ENCODE assay signal across 13 cellular contexts in the genomic region with DNA sequence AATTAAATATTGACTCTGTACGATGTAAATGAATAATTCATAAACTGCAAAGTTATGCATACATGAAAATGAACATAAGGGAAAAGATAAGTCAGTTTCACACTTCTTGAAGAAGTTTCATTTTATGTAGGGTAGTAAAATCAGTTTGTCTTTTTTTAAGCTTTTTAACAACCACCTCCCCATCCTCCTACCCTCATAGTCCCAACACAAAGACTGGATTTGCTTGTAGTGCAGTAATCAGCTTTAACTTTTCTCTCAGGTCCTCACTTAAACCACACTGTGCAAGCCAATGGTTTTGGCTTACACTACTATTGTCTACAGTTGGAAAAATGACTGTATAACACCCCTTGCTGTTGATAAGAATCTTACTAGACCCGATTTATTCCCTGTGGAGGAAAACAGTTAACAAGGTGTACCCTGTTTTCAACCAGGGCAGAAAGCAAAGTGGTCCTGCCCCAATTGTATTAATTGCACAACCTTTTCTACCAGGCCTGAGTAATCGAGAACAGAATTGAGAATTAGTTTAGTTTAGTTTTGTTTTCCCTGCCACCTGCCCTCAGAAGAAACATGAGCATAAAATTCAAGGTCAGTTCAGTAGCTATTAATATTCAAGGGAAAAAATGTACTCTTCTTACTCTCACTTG. TPM values are rescaled to one million over a fixed set of nuclear protein-coding genes. Genes with fewer than 3 reads are reported as not detected.
A peak's percentile ranks its signal among the peaks of the same experiment; 100 is the strongest.
DNase-seq lines count a peak whose midpoint lies in the region; FAIRE-seq and TF ChIP-seq lines count a peak whose summit lies in the region.
"Had no signal": no experiment of that assay in that cellular context is flagged by ENCODE, and none has a peak within 500 bp of the region (broad histone marks: within the 10 kb centered on the region; RNA-seq: fewer than 3 reads in every experiment).

No MANE protein-coding gene starts in this region.

- no peak for FAIRE-seq in kidney (lab: Jason Lieb, UNC)
- FAIRE-seq: RCC 7860 had no signal

- H4K20me1 ChIP-seq in Karpas-422 (ENCODE audit: insufficient read depth, low read depth, low read length) (no peaks in the 10 kb centered on the region), neural progenitor cell (ENCODE audit: low read depth) (no peaks in the 10 kb centered on the region)

- CTCF ChIA-PET in activated CD4-positive, alpha-beta T cell treated with anti-CD3 and anti-CD28 coated beads, Interleukin-2, amount 10 ng/mL, durations not matched to agents 7 days and 5 days (lab: Charles Lee) = interaction anchor here (0.6 to 3.6 kb wide), 5 partner anchors 9 to 489 kb away, joined by 3 to 15 read pairs (median 3); no protein-coding TSS in a partner anchor

- H3K9ac ChIP-seq in Karpas-422 (ENCODE audit: low read length) (no peak overlapping the region), neural progenitor cell (no peak overlapping the region), kidney (ENCODE audit: low read length in 2 of 2) (no peak overlapping the region)

- H3K9me2 ChIP-seq in Karpas-422 (replicated peaks; ENCODE audit: insufficient read depth, low read length) = no peaks in the 10 kb centered on the region

- intact Hi-C loops in kidney (cut with DNase I) = no loop called here

- DNase-seq in activated CD4-positive, alpha-beta T cell treated with anti-CD3 and anti-CD28 coated beads, Interleukin-2, amount 10 ng/mL, durations not matched to agents 7 days and 5 days = no peak
- DNase-seq in activated CD4-positive, alpha-beta T cell treated with anti-CD3 and anti-CD28 coated beads, Interleukin-2, amount 50 U/mL, for 4 hours = no peak
- DNase-seq in Karpas-422 (no peak), neural progenitor cell (ENCODE audit: low spot score) (no peak), mesenteric fat pad (ENCODE audit: low spot score) (no peak), kidney (no peak)
- no peak for DNase-seq in activated naive CD8-positive, alpha-beta T cell treated with anti-CD3 and anti-CD28 coated beads for 36 hours
- no peak for DNase-seq in effector CD4-positive, alpha-beta T cell
- DNase-seq: HCEC 1CT, uterus had no signal

- no peaks in the 10 kb centered on the region for H3K9me3 Mint-ChIP-seq in activated CD4-positive, alpha-beta T cell treated with anti-CD3 and anti-CD28 coated beads, Interleukin-2, amount 10 ng/mL, durations not matched to agents 7 days and 5 days
- H3K9me3 Mint-ChIP-seq in activated naive CD8-positive, alpha-beta T cell treated with anti-CD3 and anti-CD28 coated beads for 36 hours = no peaks in the 10 kb centered on the region
- no peaks in the 10 kb centered on the region for H3K9me3 Mint-ChIP-seq in neural progenitor cell

- H3K27ac Mint-ChIP-seq in activated CD4-positive, alpha-beta T cell treated with anti-CD3 and anti-CD28 coated beads, Interleukin-2, amount 10 ng/mL, durations not matched to agents 7 days and 5 days = peak overlapping the region; percentile 73
- peak overlapping the region; percentile 86 for H3K27ac Mint-ChIP-seq in activated naive CD8-positive, alpha-beta T cell treated with anti-CD3 and anti-CD28 coated beads for 36 hours
- H3K27ac Mint-ChIP-seq in neural progenitor cell = no peak overlapping the region

- peaks cover 44% of the 10 kb centered on the region for H3F3A ChIP-seq in neural progenitor cell (ENCODE audit: low read depth)

- H3K4me2 ChIP-seq in Karpas-422 (ENCODE audit: low read depth, low read length, poor library complexity, severe bottlenecking) (no peak overlapping the region), neural progenitor cell (peak overlapping the region; percentile 67)

- no peaks in the 10 kb centered on the region for H3K27me3 ChIP-seq in Karpas-422 (ENCODE audit: low read length)
- H3K27me3 ChIP-seq in neural progenitor cell = no peaks in the 10 kb centered on the region
- H3K27me3 ChIP-seq: cardiac muscle cell, uterus had no signal

- H3K4me1 ChIP-seq in Karpas-422 (ENCODE audit: low read length) = peaks cover 55% of the 10 kb centered on the region
- H3K4me1 ChIP-seq in neural progenitor cell = peaks cover 58% of the 10 kb centered on the region
- H3K4me1 ChIP-seq in kidney (ENCODE audit: control insufficient read depth in 1 of 2, insufficient read depth in 1 of 2, low read depth in 1 of 2, low read length in 2 of 2) = peaks cover 3 to 20% of the 10 kb centered on the region in 2 donors
- H3K4me1 ChIP-seq: uterus had no signal

- peaks cover 66% of the 10 kb centered on the region for H3K36me3 Mint-ChIP-seq in activated CD4-positive, alpha-beta T cell treated with anti-CD3 and anti-CD28 coated beads, Interleukin-2, amount 10 ng/mL, durations not matched to agents 7 days and 5 days (ENCODE audit: low read depth)
- peaks cover 41% of the 10 kb centered on the region for H3K36me3 Mint-ChIP-seq in activated naive CD8-positive, alpha-beta T cell treated with anti-CD3 and anti-CD28 coated beads for 36 hours
- peaks cover 27% of the 10 kb centered on the region for H3K36me3 Mint-ChIP-seq in neural progenitor cell

- no peaks in the 10 kb centered on the region for H3K79me2 ChIP-seq in Karpas-422 (ENCODE audit: low read length)
- H3K79me2 ChIP-seq in neural progenitor cell (ENCODE audit: low read depth) = no peaks in the 10 kb centered on the region

- peaks cover 80% of the 10 kb centered on the region for H3K4me1 Mint-ChIP-seq in activated CD4-positive, alpha-beta T cell treated with anti-CD3 and anti-CD28 coated beads, Interleukin-2, amount 10 ng/mL, durations not matched to agents 7 days and 5 days
- H3K4me1 Mint-ChIP-seq in activated naive CD8-positive, alpha-beta T cell treated with anti-CD3 and anti-CD28 coated beads for 36 hours = peaks cover 79% of the 10 kb centered on the region
- H3K4me1 Mint-ChIP-seq in neural progenitor cell = peaks cover 47% of the 10 kb centered on the region

- H3K27ac ChIP-seq in Karpas-422 (ENCODE audit: low read length) (peak overlapping the region; percentile 31), neural progenitor cell (peak overlapping the region; percentile 94), kidney (ENCODE audit: low read depth in 2 of 2, low read length in 2 of 2) (no peak overlapping the region)
- H3K27ac ChIP-seq: uterus had no signal

- H3K4me3 ChIP-seq in Karpas-422 (ENCODE audit: low read length) (no peak overlapping the region), neural progenitor cell (peak overlapping the region; percentile 13), kidney (ENCODE audit: low read length in 2 of 2) (no peak overlapping the region)
- H3K4me3 ChIP-seq: cardiac muscle cell, lung, uterus had no signal

- peaks cover 13% of the 10 kb centered on the region for H3K36me3 ChIP-seq in Karpas-422 (ENCODE audit: insufficient read depth, low read length)
- H3K36me3 ChIP-seq in neural progenitor cell = no peaks in the 10 kb centered on the region
- H3K36me3 ChIP-seq in kidney (ENCODE audit: control insufficient read depth in 1 of 2, insufficient read depth in 2 of 2, low read length in 2 of 2) = peaks cover 0 to 3% of the 10 kb centered on the region in 2 donors
- H3K36me3 ChIP-seq: uterus had no signal

- H3K9me3 ChIP-seq in Karpas-422 (ENCODE audit: low read length) (no peaks in the 10 kb centered on the region), neural progenitor cell (ENCODE audit: low read depth) (no peaks in the 10 kb centered on the region), kidney (ENCODE audit: control insufficient read depth in 1 of 2, low read length in 2 of 2) (no peaks in the 10 kb centered on the region)
- H3K9me3 ChIP-seq: uterus had no signal

- H2AFZ ChIP-seq in Karpas-422 (ENCODE audit: low read length) (no peak overlapping the region), neural progenitor cell (replicated peaks) (no peak overlapping the region)

- H3K4me3 Mint-ChIP-seq in activated CD4-positive, alpha-beta T cell treated with anti-CD3 and anti-CD28 coated beads, Interleukin-2, amount 10 ng/mL, durations not matched to agents 7 days and 5 days = no peak overlapping the region
- H3K4me3 Mint-ChIP-seq in activated naive CD8-positive, alpha-beta T cell treated with anti-CD3 and anti-CD28 coated beads for 36 hours = peak overlapping the region; percentile 26
- no peak overlapping the region for H3K4me3 Mint-ChIP-seq in neural progenitor cell

- no peaks in the 10 kb centered on the region for H3K27me3 Mint-ChIP-seq in activated CD4-positive, alpha-beta T cell treated with anti-CD3 and anti-CD28 coated beads, Interleukin-2, amount 10 ng/mL, durations not matched to agents 7 days and 5 days
- H3K27me3 Mint-ChIP-seq in activated naive CD8-positive, alpha-beta T cell treated with anti-CD3 and anti-CD28 coated beads for 36 hours = no peaks in the 10 kb centered on the region
- peaks cover 4% of the 10 kb centered on the region for H3K27me3 Mint-ChIP-seq in neural progenitor cell (ENCODE audit: insufficient read depth, low read depth)

- TF ChIP-seq CTCF in neural progenitor cell (IDR thresholded peaks at IDR 0.05) (no peak), kidney (IDR thresholded peaks at IDR 0.05; ENCODE audit: borderline replicate concordance, extremely low read depth, insufficient read depth) (no peak)

- POLR2A ChIA-PET in activated CD4-positive, alpha-beta T cell treated with anti-CD3 and anti-CD28 coated beads, Interleukin-2, amount 10 ng/mL, durations not matched to agents 7 days and 5 days (lab: Charles Lee) = interaction anchor here (0.7 kb wide), 1 partner anchor 837 kb away, joined by 3 read pairs; no protein-coding TSS in a partner anchor

RNA-seq across cellular contexts. Expression of a gene that starts 44.0 kb away (rescaled TPM):
- total RNA-seq in activated CD4-positive, alpha-beta T cell treated with anti-CD3 and anti-CD28 coated beads, Interleukin-2, amount 10 ng/mL, durations not matched to agents 7 days and 5 days = 10 to 100 TPM; 94.5 to 95.2 TPM
- 59.4 and 85.6 TPM in 2 replicates for total RNA-seq in Karpas-422 (2014; rRNA removed; shearing (Covaris generic); ENCODE audit: low replicate concordance)
- 10 to 100 TPM; 66.6 to 67.9 TPM for total RNA-seq in activated naive CD8-positive, alpha-beta T cell treated with anti-CD3 and anti-CD28 coated beads for 36 hours
- total RNA-seq in neural progenitor cell (ENCODE audit: low replicate concordance) (34.7 and 49.0 TPM in 2 replicates), mesenteric fat pad (40.3 TPM), kidney (40.0 TPM)
- polyA plus RNA-seq in kidney (ENCODE audit: insufficient read depth, low read depth, low replicate concordance) = 3.6 TPM

Comparison
In these comparisons a context has a peak if more than half of its experiments do, and no peak if none do; other contexts are left out.
1. H3K27ac ChIP-seq: peak in Karpas-422 (single experiment) and neural progenitor cell (single experiment); none in kidney (0 of 2).